In genomic region chr11:106594751-106595351, GRCh38 we compare ENCODE assay signal across 27 cellular contexts.
DNase-seq lines count a peak whose midpoint lies in the region; ATAC-seq and TF ChIP-seq lines count a peak whose summit lies in the region.
"Had no signal": no experiment of that assay in that cellular context is flagged by ENCODE, and none has a peak within 500 bp of the region (broad histone marks: within the 10 kb centered on the region; RNA-seq: fewer than 3 reads in every experiment).

No MANE protein-coding gene starts in this region.

- no peak for TF ChIP-seq CTCF in GM23338 (conservative IDR thresholded peaks at IDR 0.05; ENCODE audit: low read depth in 2 of 2)

- peak; percentile 52 for DNase-seq in GM23338 (ENCODE audit: low spot score)
- DNase-seq in M059J (ENCODE audit: low read depth), result peak; percentile 17
- DNase-seq in NCI-H748 (lab: John Stamatoyannopoulos, UW; ENCODE audit: unreplicated experiment), result peak; percentile 83
- DNase-seq in iPS DF 19.7 (ENCODE audit: low read depth, low spot score), result peak; percentile 7
- DNase-seq in left colon, result no peak
- no peak for DNase-seq in aorta
- no peak for DNase-seq in T-helper 1 cell
- DNase-seq in stimulated activated naive CD4-positive, alpha-beta T cell (lab: John Stamatoyannopoulos, UW), result no peak
- DNase-seq: activated CD4-positive, CD25-positive, alpha-beta regulatory T cell treated with anti-CD3 and anti-CD28 coated beads, Interleukin-2, amount 50 U/mL, for 72 hours; activated CD8-positive, alpha-beta T cell treated with anti-CD3 and anti-CD28 coated beads for 36 hours; amygdala; COR-L47; glutamatergic neuron; left cardiac atrium; NCI-H1105; NCI-H2081 treated with DMSO at 0.1 percent for 48 hours; posterior cingulate gyrus; right lobe of liver; stimulated activated CD4-positive, alpha-beta T cell treated with anti-CD3 and anti-CD28 coated beads, Interleukin-12 subunit alpha, Interleukin-12 subunit beta, amount 100 ng/mL, for 4 hours; stimulated activated CD4-positive, alpha-beta T cell treated with anti-CD3 and anti-CD28 coated beads, Interleukin-4, amount 100 ng/mL, for 24 hours; T-cell had no signal

- H3K4me1 Mint-ChIP-seq in GM23338, result peaks cover 20% of the 10 kb centered on the region; the same call in 2 of the 3 replicates
- H3K4me1 Mint-ChIP-seq: activated naive CD4-positive, alpha-beta T cell treated with anti-CD3 and anti-CD28 coated beads, Interleukin-2, amount 50 U/mL, for 24 hours; activated T-helper 17 cell treated with anti-CD3 and anti-CD28 coated beads, Interleukin-2, amount 50 U/mL, for 72 hours; stimulated activated effector memory CD8-positive, alpha-beta T cell treated with anti-CD3 and anti-CD28 coated beads, Interleukin-12 subunit alpha, Interleukin-12 subunit beta, amount 100 ng/mL, for 72 hours; T-cell had no signal

- H3K4me2 ChIP-seq in GM23338, result peak overlapping the region; percentile 52; the same call in 1 of the 2 replicates
- H3K4me2 ChIP-seq: BLaER1 treated with 17β-estradiol and CSF1 and Interleukin-3, amounts not matched to agents 10 nM and 100 nM had no signal

- H3K4me3 Mint-ChIP-seq in GM23338, result no peak overlapping the region
- H3K4me3 Mint-ChIP-seq: activated CD8-positive, alpha-beta T cell treated with anti-CD3 and anti-CD28 coated beads for 36 hours; activated naive CD4-positive, alpha-beta T cell treated with anti-CD3 and anti-CD28 coated beads, Interleukin-2, amount 50 U/mL, for 24 hours; activated T-helper 17 cell treated with anti-CD3 and anti-CD28 coated beads, Interleukin-2, amount 50 U/mL, for 72 hours; stimulated activated effector memory CD8-positive, alpha-beta T cell treated with anti-CD3 and anti-CD28 coated beads, Interleukin-12 subunit alpha, Interleukin-12 subunit beta, amount 100 ng/mL, for 72 hours; T-cell had no signal

- no peaks in the 10 kb centered on the region for H3K27me3 ChIP-seq in GM23338 (ENCODE audit: insufficient read depth)
- no peaks in the 10 kb centered on the region for H3K27me3 ChIP-seq in aorta (ENCODE audit: control insufficient read depth in 1 of 2, insufficient read depth in 2 of 2, low read length in 1 of 2)
- H3K27me3 ChIP-seq: BLaER1 treated with 17β-estradiol and CSF1 and Interleukin-3, amounts not matched to agents 10 nM and 100 nM; right lobe of liver; SJSA1; suprapubic skin had no signal

- H3K36me3 Mint-ChIP-seq in GM23338 (ENCODE audit: low read depth), result peaks cover 5% of the 10 kb centered on the region; the same call in 1 of the 3 replicates
- H3K36me3 Mint-ChIP-seq: activated naive CD4-positive, alpha-beta T cell treated with anti-CD3 and anti-CD28 coated beads, Interleukin-2, amount 50 U/mL, for 24 hours; stimulated activated effector memory CD8-positive, alpha-beta T cell treated with anti-CD3 and anti-CD28 coated beads, Interleukin-12 subunit alpha, Interleukin-12 subunit beta, amount 100 ng/mL, for 72 hours; T-cell had no signal

- ATAC-seq in GM23338 (no peak), left colon (no peak), aorta (ENCODE audit: low FRiP score) (no peak)
- ATAC-seq: activated CD8-positive, alpha-beta T cell treated with anti-CD3 and anti-CD28 coated beads for 36 hours; activated T-helper 17 cell treated with anti-CD3 and anti-CD28 coated beads, Interleukin-2, amount 50 U/mL, for 72 hours; left cardiac atrium; right lobe of liver; stimulated activated effector memory CD8-positive, alpha-beta T cell treated with anti-CD3 and anti-CD28 coated beads, Interleukin-12 subunit alpha, Interleukin-12 subunit beta, amount 100 ng/mL, for 72 hours; T-cell had no signal

- H3F3A ChIP-seq in GM23338 (replicated peaks; ENCODE audit: low read depth), result no peaks in the 10 kb centered on the region

- WGBS in aorta, 2 donors, result 71 to 80% methylated on average over 6 of the region's 6 CpGs

- no peak overlapping the region for H2AFZ ChIP-seq in GM23338

- intact Hi-C loops in left colon (cut with DNase I, micrococcal nuclease) (no loop called here), aorta (cut with DNase I) (no loop called here)

- H3K9me3 Mint-ChIP-seq in GM23338, result peaks cover 5% of the 10 kb centered on the region; the same call in 1 of the 3 replicates
- H3K9me3 Mint-ChIP-seq: activated naive CD4-positive, alpha-beta T cell treated with anti-CD3 and anti-CD28 coated beads, Interleukin-2, amount 50 U/mL, for 24 hours had no signal

- no peaks in the 10 kb centered on the region for H3K79me2 ChIP-seq in GM23338 (replicated peaks; ENCODE audit: insufficient read depth)

- H3K9me2 ChIP-seq in GM23338 (ENCODE audit: insufficient read depth), result peaks cover 10% of the 10 kb centered on the region

- H3K27ac Mint-ChIP-seq in GM23338, result no peak overlapping the region
- H3K27ac Mint-ChIP-seq: activated CD8-positive, alpha-beta T cell treated with anti-CD3 and anti-CD28 coated beads for 36 hours; activated naive CD4-positive, alpha-beta T cell treated with anti-CD3 and anti-CD28 coated beads, Interleukin-2, amount 50 U/mL, for 24 hours; activated T-helper 17 cell treated with anti-CD3 and anti-CD28 coated beads, Interleukin-2, amount 50 U/mL, for 72 hours; stimulated activated effector memory CD8-positive, alpha-beta T cell treated with anti-CD3 and anti-CD28 coated beads, Interleukin-12 subunit alpha, Interleukin-12 subunit beta, amount 100 ng/mL, for 72 hours; T-cell had no signal

- no peaks in the 10 kb centered on the region for H3K27me3 Mint-ChIP-seq in GM23338 (ENCODE audit: insufficient read depth, low read depth, poor library complexity)
- H3K27me3 Mint-ChIP-seq: activated CD8-positive, alpha-beta T cell treated with anti-CD3 and anti-CD28 coated beads for 36 hours; activated naive CD4-positive, alpha-beta T cell treated with anti-CD3 and anti-CD28 coated beads, Interleukin-2, amount 50 U/mL, for 24 hours; activated T-helper 17 cell treated with anti-CD3 and anti-CD28 coated beads, Interleukin-2, amount 50 U/mL, for 72 hours; T-cell had no signal

- peaks cover 15% of the 10 kb centered on the region for H3K4me1 ChIP-seq in GM23338 (ENCODE audit: insufficient read depth)
- H3K4me1 ChIP-seq in aorta (ENCODE audit: control insufficient read depth in 1 of 2, insufficient read depth in 2 of 2, low read length in 2 of 2), result no peaks in the 10 kb centered on the region
- H3K4me1 ChIP-seq: BLaER1 treated with 17β-estradiol and CSF1 and Interleukin-3, amounts not matched to agents 10 nM and 100 nM; right lobe of liver; SJSA1; suprapubic skin had no signal

- H3K36me3 ChIP-seq in GM23338 (ENCODE audit: insufficient read depth) (no peaks in the 10 kb centered on the region), aorta (ENCODE audit: control insufficient read depth in 1 of 2, insufficient read depth in 2 of 2, low read length in 1 of 2) (no peaks in the 10 kb centered on the region)
- H3K36me3 ChIP-seq: BLaER1 treated with 17β-estradiol and CSF1 and Interleukin-3, amounts not matched to agents 10 nM and 100 nM; right lobe of liver; SJSA1; suprapubic skin had no signal

- no peaks in the 10 kb centered on the region for H3K9me3 ChIP-seq in aorta (ENCODE audit: control insufficient read depth, low read length)
- H3K9me3 ChIP-seq: BLaER1 treated with 17β-estradiol and CSF1 and Interleukin-3, amounts not matched to agents 10 nM and 100 nM; right lobe of liver; SJSA1; suprapubic skin had no signal

- no peaks in the 10 kb centered on the region for H4K20me1 ChIP-seq in GM23338 (replicated peaks; ENCODE audit: insufficient read depth)
- H4K20me1 ChIP-seq: BLaER1 treated with 17β-estradiol and CSF1 and Interleukin-3, amounts not matched to agents 10 nM and 100 nM had no signal

- no peak overlapping the region for H3K27ac ChIP-seq in GM23338 (ENCODE audit: low read depth)
- no peak overlapping the region for H3K27ac ChIP-seq in aorta (ENCODE audit: low read depth in 1 of 2, low read length in 2 of 2)
- H3K27ac ChIP-seq: BLaER1 treated with 17β-estradiol and CSF1 and Interleukin-3, amounts not matched to agents 10 nM and 100 nM; right lobe of liver; SJSA1; suprapubic skin had no signal

- H3K4me3 ChIP-seq in GM23338, result no peak overlapping the region
- no peak overlapping the region for H3K4me3 ChIP-seq in aorta (ENCODE audit: low read length in 2 of 2)
- H3K4me3 ChIP-seq: BLaER1 treated with 17β-estradiol and CSF1 and Interleukin-3, amounts not matched to agents 10 nM and 100 nM; right lobe of liver; SJSA1; suprapubic skin had no signal

TF ChIP-seq in GM23338, 12 proteins besides CTCF, POLR2A, EP300 and RAD21 (continues in another document):
- peak; percentile 42; the same call in 1 of the 2 replicates for TF ChIP-seq ETS1 (IDR thresholded peaks at IDR 0.05)

Comparison
In these comparisons a context has a peak if more than half of its experiments do, and no peak if none do; other contexts are left out.
1. DNase-seq: peak in GM23338 (single experiment), M059J (single experiment), NCI-H748 (single experiment) and iPS DF 19.7 (single experiment); none in left colon (0 of 2), aorta (0 of 2), T-helper 1 cell (0 of 5) and stimulated activated naive CD4-positive, alpha-beta T cell (0 of 6).